ENCODE assay signal across 13 cellular contexts in the genomic region with DNA sequence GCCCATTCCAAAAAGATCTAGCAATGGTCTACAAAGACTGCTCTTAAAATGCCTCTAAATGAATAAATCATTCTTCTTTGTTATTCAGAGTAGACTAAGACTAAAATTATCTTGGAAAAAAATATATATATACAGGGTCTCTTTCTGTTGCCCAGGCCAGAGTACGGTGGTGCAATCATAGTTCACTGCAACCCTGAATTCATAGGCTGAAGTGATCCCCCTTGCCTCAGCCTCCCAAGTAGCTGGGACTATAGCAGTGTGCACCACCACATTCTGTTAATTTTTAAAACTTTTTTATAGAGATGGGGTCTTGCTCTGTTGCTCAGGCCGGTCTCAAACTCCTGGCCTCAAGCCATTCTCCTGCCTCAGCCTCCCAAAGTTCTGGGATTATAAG. TPM values are rescaled to one million over a fixed set of nuclear protein-coding genes. Genes with fewer than 3 reads are reported as not detected.
DNase-seq lines count a peak whose midpoint lies in the region; ATAC-seq and TF ChIP-seq lines count a peak whose summit lies in the region.
"Had no signal": no experiment of that assay in that cellular context is flagged by ENCODE, and none has a peak within 500 bp of the region (broad histone marks: within the 10 kb centered on the region; RNA-seq: fewer than 3 reads in every experiment).

No MANE protein-coding gene starts in this region.

- no peak overlapping the region for H3K9ac ChIP-seq in endodermal cell (ENCODE audit: extremely low read depth, low read length, poor library complexity, severe bottlenecking)

- POLR2A ChIA-PET in RWPE1 (lab: Yijun Ruan, JAX; ENCODE audit: low non-redundant PET): interaction anchor here (0.6 kb wide), 1 partner anchor 9 kb away, joined by 3 read pairs; no protein-coding TSS in a partner anchor
- POLR2A ChIA-PET in naive thymus-derived CD8-positive, alpha-beta T cell (lab: Charles Lee): no interaction called here

- H3K4me3 Mint-ChIP-seq in endodermal cell: no peak overlapping the region
- no peak overlapping the region for H3K4me3 Mint-ChIP-seq in mesothelial cell of epicardium
- H3K4me3 Mint-ChIP-seq in naive thymus-derived CD8-positive, alpha-beta T cell: no peak overlapping the region

- no peak overlapping the region for H3K4me3 ChIP-seq in endodermal cell (ENCODE audit: low read length)
- no peak overlapping the region for H3K4me3 ChIP-seq in testis

- H3K27ac Mint-ChIP-seq in endodermal cell: no peak overlapping the region
- H3K27ac Mint-ChIP-seq in mesothelial cell of epicardium: peak overlapping the region; percentile 96
- no peak overlapping the region for H3K27ac Mint-ChIP-seq in naive thymus-derived CD8-positive, alpha-beta T cell

- H3K27me3 ChIP-seq in endodermal cell (ENCODE audit: control insufficient read depth, insufficient read depth, low read length, poor library complexity, severe bottlenecking) (no peaks in the 10 kb centered on the region), testis (no peaks in the 10 kb centered on the region)

- intact Hi-C loops in testis (cut with DNase I; ENCODE audit: low total_unique reads): no loop called here

- ATAC-seq in naive thymus-derived CD8-positive, alpha-beta T cell: no peak
- ATAC-seq in HG02870 (IDR thresholded peaks at IDR 0.05; ENCODE audit: unreplicated experiment): no peak
- ATAC-seq: HCT116, PC-3 had no signal

- H3K27me3 Mint-ChIP-seq in endodermal cell (ENCODE audit: insufficient read depth) (no peaks in the 10 kb centered on the region), mesothelial cell of epicardium (ENCODE audit: low read depth) (no peaks in the 10 kb centered on the region)
- H3K27me3 Mint-ChIP-seq in naive thymus-derived CD8-positive, alpha-beta T cell: peaks cover 2 to 27% (median 19%) of the 10 kb centered on the region in 5 donors

- DNase-seq in RWPE1 (ENCODE audit: low spot score) (no peak), endodermal cell (no peak), mesothelial cell of epicardium (ENCODE audit: low spot score in 2 of 2, unreplicated experiment in 2 of 2) (no peak), testis (no peak), SIG-M5 treated with dmso at 0.1 percent for 504 hours (lab: John Stamatoyannopoulos, UW; ENCODE audit: unreplicated experiment) (no peak), nucleus accumbens (lab: John Stamatoyannopoulos, UW) (no peak)
- DNase-seq in naive thymus-derived CD8-positive, alpha-beta T cell: no peak
- DNase-seq: activated CD8-positive, alpha-beta memory T cell treated with anti-CD3 and anti-CD28 coated beads, Interleukin-2, amount 50 U/mL, for 4 hours; Caco-2; KG1; PC-3 had no signal

- CTCF ChIA-PET in RWPE1 (lab: Yijun Ruan, JAX): interaction anchor here (0.9 kb wide), 1 partner anchor 14 kb away, joined by 3 read pairs; no protein-coding TSS in a partner anchor

- H3K36me3 Mint-ChIP-seq in endodermal cell (ENCODE audit: low read depth) (peaks cover 5% of the 10 kb centered on the region), mesothelial cell of epicardium (peaks cover 9% of the 10 kb centered on the region)
- no peaks in the 10 kb centered on the region for H3K36me3 Mint-ChIP-seq in naive thymus-derived CD8-positive, alpha-beta T cell

- peaks cover 29% of the 10 kb centered on the region for H3K4me1 Mint-ChIP-seq in endodermal cell
- peaks cover 69% of the 10 kb centered on the region for H3K4me1 Mint-ChIP-seq in mesothelial cell of epicardium
- H3K4me1 Mint-ChIP-seq in naive thymus-derived CD8-positive, alpha-beta T cell: no peaks in the 10 kb centered on the region

- TF ChIP-seq CTCF in RWPE1 (conservative IDR thresholded peaks at IDR 0.05; ENCODE audit: low read depth) (no peak), endodermal cell (conservative IDR thresholded peaks at IDR 0.05) (no peak), mesothelial cell of epicardium (IDR thresholded peaks at IDR 0.05; ENCODE audit: unreplicated experiment) (no peak), testis (IDR thresholded peaks at IDR 0.05) (no peak)

- WGBS in endodermal cell (ENCODE audit: insufficient coverage in 1 of 2, insufficient read length in 1 of 2), 2 experiments: 96 to 100% methylated on average over 2 of the region's 2 CpGs
- 69 to 73% methylated on average over 2 of the region's 2 CpGs for WGBS in testis, 2 donors

- H3K27ac ChIP-seq in RWPE1 (peak overlapping the region; percentile 11; the same call in 1 of the 2 replicates), endodermal cell (ENCODE audit: low read depth, low read length) (peak overlapping the region; percentile 30), testis (peak overlapping the region; percentile 26 to 27)

- H3K9me3 Mint-ChIP-seq in endodermal cell (no peaks in the 10 kb centered on the region), mesothelial cell of epicardium (no peaks in the 10 kb centered on the region)
- H3K9me3 Mint-ChIP-seq in naive thymus-derived CD8-positive, alpha-beta T cell: no peaks in the 10 kb centered on the region

- H3K9me3 ChIP-seq in endodermal cell (ENCODE audit: control insufficient read depth, low read length): no peaks in the 10 kb centered on the region
- H3K9me3 ChIP-seq in testis: no peaks in the 10 kb centered on the region
- H3K9me3 ChIP-seq: Caco-2 had no signal

- H3K36me3 ChIP-seq in endodermal cell (ENCODE audit: control insufficient read depth, insufficient read depth, low read length): no peaks in the 10 kb centered on the region
- H3K36me3 ChIP-seq in testis (ENCODE audit: low read depth, missing control alignments): no peaks in the 10 kb centered on the region

- H3K4me1 ChIP-seq in endodermal cell (ENCODE audit: control insufficient read depth, insufficient read depth, low read length) (no peaks in the 10 kb centered on the region), testis (peaks cover 43% of the 10 kb centered on the region)

- TF ChIP-seq POLR2A in testis (IDR thresholded peaks at IDR 0.05): no peak

RNA-seq across cellular contexts. Expression of gene WWTR1, which starts 18.7 kb away (rescaled TPM):
- 10 to 100 TPM; 17.3 to 18.5 TPM for total RNA-seq in endodermal cell
- polyA plus RNA-seq in endodermal cell (2013, experiment 1 of 2): 40.9 TPM
- polyA plus RNA-seq in endodermal cell (2013, experiment 2 of 2): 41.8 TPM
- 93.2 to 98.0 TPM (median 97.4 TPM) in 3 replicates for total RNA-seq in mesothelial cell of epicardium
- total RNA-seq in testis: 10 to 100 TPM; 46.5 to 47.0 TPM
- polyA plus RNA-seq in testis (ENCODE audit: insufficient read depth, low read depth, low replicate concordance): 19.4 TPM
- under 1 TPM; 0.57 to 0.58 TPM for total RNA-seq in naive thymus-derived CD8-positive, alpha-beta T cell
- polyA plus RNA-seq in naive thymus-derived CD8-positive, alpha-beta T cell: under 1 TPM; 0.06 to 0.37 (median 0.10) TPM

Comparison
In these comparisons a context has a peak if more than half of its experiments do, and no peak if none do; other contexts are left out.
1. RNA of gene WWTR1, which starts 18.7 kb away (total RNA-seq): 93.2 to 98.0 TPM in mesothelial cell of epicardium, 46.5 to 47.0 TPM in testis and 17.3 to 18.5 TPM in endodermal cell; 0.57 to 0.58 TPM in naive thymus-derived CD8-positive, alpha-beta T cell; every median in the first group is over 10 times any median in the second.
2. Peak in every context shown above with its lines, with median percentiles within 50 percentile points of each other: H3K27ac ChIP-seq.